Comparison of ENCODE assay signal across 8 cellular contexts in genomic region chr4:113979973-113980615, GRCh38. TPM values are rescaled to one million over a fixed set of nuclear protein-coding genes. Genes with fewer than 3 reads are reported as not detected.
DNase-seq lines count a peak whose midpoint lies in the region; ATAC-seq, FAIRE-seq and TF ChIP-seq lines count a peak whose summit lies in the region.

No MANE protein-coding gene starts in this region.

- CTCF ChIA-PET in WTC11 (lab: Charles Lee), result interaction anchor here (0.8 kb wide), 1 partner anchor 78 kb away, joined by 4 read pairs; no protein-coding TSS in a partner anchor

- H3K36me3 Mint-ChIP-seq in WTC11, result peaks cover 14% of the 10 kb centered on the region
- peaks cover 1% of the 10 kb centered on the region for H3K36me3 Mint-ChIP-seq in progenitor cell of endocrine pancreas (ENCODE audit: insufficient read depth)

- DNase-seq in WTC11 (ENCODE audit: low spot score) (peak; percentile 18), foreskin fibroblast (peak; percentile 32 to 69), progenitor cell of endocrine pancreas (ENCODE audit: low spot score, unreplicated experiment) (no peak), epidermal melanocyte (ENCODE audit: insufficient read length, low spot score) (no peak), GM19239 (ENCODE audit: insufficient read length, low spot score) (no peak), amygdala (lab: John Stamatoyannopoulos, UW) (no peak), NCI-H2081 (lab: John Stamatoyannopoulos, UW) (no peak)

- no peak for FAIRE-seq in GM19239 (lab: Jason Lieb, UNC)

- ATAC-seq in WTC11, result peak; percentile 72

- peaks cover 18% of the 10 kb centered on the region for H3K9me3 Mint-ChIP-seq in WTC11
- H3K9me3 Mint-ChIP-seq in progenitor cell of endocrine pancreas (ENCODE audit: low read depth), result peaks cover 7% of the 10 kb centered on the region

- TF ChIP-seq CTCF in WTC11 (IDR thresholded peaks at IDR 0.05), result no peak
- no peak for TF ChIP-seq CTCF in foreskin fibroblast (IDR thresholded peaks at IDR 0.05; ENCODE audit: low read depth, low read length)
- TF ChIP-seq CTCF in progenitor cell of endocrine pancreas (IDR thresholded peaks at IDR 0.05; ENCODE audit: unreplicated experiment), result no peak

- H3K27ac Mint-ChIP-seq in WTC11 (peak overlapping the region; percentile 72), progenitor cell of endocrine pancreas (peak overlapping the region; percentile 60)

- H3K4me3 ChIP-seq in GM08714 (ENCODE audit: low read length), result peak overlapping the region; percentile 67; the same call in 1 of the 2 replicates
- H3K4me3 ChIP-seq in foreskin fibroblast (ENCODE audit: low read depth in 1 of 2, low read length in 2 of 2), result peak overlapping the region; percentile 72 to 93

- peaks cover 11% of the 10 kb centered on the region; the same call in 1 of the 2 replicates for H3K27me3 Mint-ChIP-seq in WTC11 (ENCODE audit: low read depth)
- H3K27me3 Mint-ChIP-seq in progenitor cell of endocrine pancreas, result peaks cover 63% of the 10 kb centered on the region

- H3K4me3 Mint-ChIP-seq in WTC11 (peak overlapping the region; percentile 92), progenitor cell of endocrine pancreas (ENCODE audit: low read depth) (peak overlapping the region; percentile 79)

- POLR2A ChIA-PET in WTC11 (lab: Charles Lee), result interaction anchor here (0.6 to 0.7 kb wide), 3 partner anchors 14 to 1048 kb away, joined by 3 to 4 read pairs (median 3); no protein-coding TSS in a partner anchor

- H3K4me1 Mint-ChIP-seq in WTC11, result peaks cover 32% of the 10 kb centered on the region
- H3K4me1 Mint-ChIP-seq in progenitor cell of endocrine pancreas (ENCODE audit: low read depth), result peaks cover 14% of the 10 kb centered on the region

TF ChIP-seq in WTC11, 78 proteins besides CTCF, POLR2A, EP300 and RAD21:
- TF ChIP-seq E2F4 (CRISPR knock-in tag; IDR thresholded peaks at IDR 0.05; ENCODE audit: borderline replicate concordance, low read depth) (no peak), NFYB (CRISPR knock-in tag; conservative IDR thresholded peaks at IDR 0.05; ENCODE audit: low read depth) (no peak), HMGXB4 (CRISPR knock-in tag; IDR thresholded peaks at IDR 0.05) (no peak), SP1 (CRISPR knock-in tag; conservative IDR thresholded peaks at IDR 0.05) (no peak), ZNF281 (CRISPR knock-in tag; IDR thresholded peaks at IDR 0.05) (0 out of 2 replicates have a peak, but pooled peaks have one; percentile 27)

RNA-seq across cellular contexts. Expression of gene ARSJ, which starts 0.6 kb away (rescaled TPM):
- 4.9 to 6.6 TPM (median 5.0 TPM) in 3 replicates for total RNA-seq in WTC11 (2021)
- total RNA-seq in progenitor cell of endocrine pancreas, result 0.46 and 0.75 TPM in 2 replicates

Comparison
In these comparisons a context has a peak if more than half of its experiments do, and no peak if none do; other contexts are left out.
1. DNase-seq: peak in WTC11 (single experiment) and foreskin fibroblast (2 of 2); none in progenitor cell of endocrine pancreas (single experiment), epidermal melanocyte (single experiment), GM19239 (single experiment), amygdala (0 of 56) and NCI-H2081 (0 of 2).